ENCODE assay signal across 8 cellular contexts in the genomic region with DNA sequence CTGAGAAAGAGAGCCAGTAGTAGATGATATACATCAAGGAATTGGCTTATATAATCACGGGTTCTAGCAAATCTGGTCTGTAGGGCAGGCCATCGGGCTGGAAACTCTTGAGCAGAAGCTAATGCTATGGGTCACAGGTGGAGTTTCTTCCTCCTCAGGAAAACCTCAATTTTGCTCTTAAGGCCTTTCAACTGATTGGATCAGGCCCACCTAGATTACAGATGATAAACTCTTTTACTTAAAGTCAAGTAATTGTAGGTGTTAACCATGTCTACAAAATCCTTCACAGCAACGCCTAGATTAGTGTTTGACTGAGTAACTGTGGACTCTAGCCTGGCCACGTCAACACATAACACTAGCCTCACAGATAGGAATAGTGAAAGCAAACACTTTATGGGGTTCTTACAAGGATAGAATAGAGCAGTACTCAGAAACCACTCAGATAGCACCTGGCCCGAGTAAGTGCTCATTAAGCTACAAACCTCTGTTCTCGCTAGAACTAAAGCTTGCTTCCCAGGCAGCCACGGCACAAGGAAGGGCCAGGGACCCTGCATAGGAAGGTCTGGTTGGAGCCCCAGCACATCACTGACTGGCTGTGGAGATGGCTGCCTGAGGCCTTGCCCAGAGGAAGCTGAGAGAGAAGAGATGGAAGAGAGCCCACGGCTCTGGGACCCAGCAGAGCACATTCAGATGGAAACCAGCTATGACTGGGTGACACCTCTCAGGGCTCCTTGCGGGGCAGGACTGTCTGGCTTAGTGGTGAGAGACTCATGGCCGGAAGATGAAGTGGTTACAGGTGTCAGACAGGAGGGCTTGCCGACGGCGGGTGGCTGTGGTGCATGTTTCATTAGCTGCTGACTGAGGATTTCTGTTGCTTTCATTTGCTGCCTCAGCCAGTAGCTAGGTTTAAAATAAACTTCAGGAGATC.
DNase-seq lines count a peak whose midpoint lies in the region; ATAC-seq and TF ChIP-seq lines count a peak whose summit lies in the region.

No MANE protein-coding gene starts in this region.

- in situ Hi-C loops in gastrocnemius medialis (cut with MboI; ENCODE audit: low sequenced_read_pairs in 4 of 4), result no loop called here

- H3K4me1 ChIP-seq in gastrocnemius medialis (no peaks in the 10 kb centered on the region), SJCRH30 (no peaks in the 10 kb centered on the region)

- ATAC-seq in GM21528 (IDR thresholded peaks at IDR 0.05; ENCODE audit: low FRiP score, unreplicated experiment), result peak; percentile 96
- no peak for ATAC-seq in gastrocnemius medialis

- no peaks in the 10 kb centered on the region for H3K9me3 ChIP-seq in gastrocnemius medialis
- 0 out of 2 replicates have a peak, but pooled peaks cover 3% of the 10 kb centered on the region for H3K9me3 ChIP-seq in SJCRH30 (replicated peaks)

- no peak for TF ChIP-seq POLR2A in gastrocnemius medialis (IDR thresholded peaks at IDR 0.05)

- H3K4me3 ChIP-seq in gastrocnemius medialis (no peak overlapping the region), SJCRH30 (no peak overlapping the region)

- H3K27me3 ChIP-seq in gastrocnemius medialis (no peaks in the 10 kb centered on the region), SJCRH30 (peaks cover 12% of the 10 kb centered on the region)

- intact Hi-C loops in gastrocnemius medialis (cut with DNase I; ENCODE audit: low total_unique reads), result no loop called here

- no peaks in the 10 kb centered on the region for H3K36me3 ChIP-seq in gastrocnemius medialis
- no peaks in the 10 kb centered on the region for H3K36me3 ChIP-seq in SJCRH30

- TF ChIP-seq CTCF in gastrocnemius medialis (IDR thresholded peaks at IDR 0.05 in 4 of 5, conservative IDR thresholded peaks at IDR 0.05 in 1 of 5), result no peak

- DNase-seq in DMS53 (lab: John Stamatoyannopoulos, UW) (peak; percentile 86), NCI-H2029 (lab: John Stamatoyannopoulos, UW) (peak; percentile 62), activated T-helper 1 cell treated with Interleukin-2 at 50 U/mL for 16 hours (ENCODE audit: low read depth) (peak; percentile 63), gastrocnemius medialis (no peak), SJCRH30 (no peak), hepatic stellate cell (ENCODE audit: low spot score) (no peak)
- peak; percentile 63 for DNase-seq in stimulated activated CD4-positive, alpha-beta T cell treated with anti-CD3 and anti-CD28 coated beads, Interleukin-4, amount 100 ng/mL, for 1 hour

- H3K27ac ChIP-seq in gastrocnemius medialis (no peak overlapping the region), SJCRH30 (no peak overlapping the region)

Comparison
In these comparisons a context has a peak if more than half of its experiments do, and no peak if none do; other contexts are left out.
1. DNase-seq: peak in DMS53 (single experiment), NCI-H2029 (single experiment), activated T-helper 1 cell treated with Interleukin-2 at 50 U/mL for 16 hours (single experiment) and stimulated activated CD4-positive, alpha-beta T cell treated with anti-CD3 and anti-CD28 coated beads, Interleukin-4, amount 100 ng/mL, for 1 hour (single experiment); none in gastrocnemius medialis (0 of 2), SJCRH30 (0 of 2) and hepatic stellate cell (single experiment).